ENCODE assay signal across 9 cellular contexts in the genomic region with DNA sequence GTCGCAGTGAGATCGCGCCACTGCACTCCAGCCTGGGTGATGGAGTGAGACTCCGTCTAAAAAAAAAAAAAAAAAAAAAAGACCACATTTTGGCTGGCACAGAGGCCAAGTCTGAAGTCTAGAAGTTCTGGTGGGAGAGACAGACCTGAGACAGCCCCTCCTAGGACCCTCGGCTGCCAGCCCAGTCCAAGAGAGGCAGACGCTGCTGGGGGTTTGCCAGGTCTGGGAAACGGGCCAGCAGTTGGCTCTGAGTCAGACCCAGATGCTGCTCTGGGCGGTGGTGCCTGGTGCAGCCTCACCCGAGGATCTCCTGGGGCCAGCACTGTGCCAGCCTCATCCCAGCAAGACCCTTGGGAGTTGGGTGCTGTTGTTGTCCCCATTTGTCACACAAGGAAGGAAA. TPM values are rescaled to one million over a fixed set of nuclear protein-coding genes. Genes with fewer than 3 reads are reported as not detected.
DNase-seq lines count a peak whose midpoint lies in the region; ATAC-seq and TF ChIP-seq lines count a peak whose summit lies in the region.
"Had no signal": no experiment of that assay in that cellular context is flagged by ENCODE, and none has a peak within 500 bp of the region (broad histone marks: within the 10 kb centered on the region; RNA-seq: fewer than 3 reads in every experiment).

No MANE protein-coding gene starts in this region.

- ATAC-seq in HG03280 (IDR thresholded peaks at IDR 0.05; ENCODE audit: unreplicated experiment) = no peak
- no peak for ATAC-seq in GM21515 (IDR thresholded peaks at IDR 0.05; ENCODE audit: unreplicated experiment)

- H3K27me3 ChIP-seq in MG63 = no peaks in the 10 kb centered on the region
- no peaks in the 10 kb centered on the region for H3K27me3 ChIP-seq in brain microvascular endothelial cell (replicated peaks)

- DNase-seq in AG08396 (ENCODE audit: low spot score) (peak; percentile 73), MG63 (peak; percentile 78), brain microvascular endothelial cell (peak; percentile 56), lower leg skin (ENCODE audit: low spot score in 2 of 2) (peak; percentile 29 to 90), GF-D8 (lab: John Stamatoyannopoulos, UW) (no peak)
- DNase-seq in activated naive CD4-positive, alpha-beta T cell treated with Interleukin-2 at 50 U/mL for 16 hours = no peak
- DNase-seq: WERI-Rb-1 had no signal

- H3K36me3 ChIP-seq in MG63 = no peaks in the 10 kb centered on the region
- no peaks in the 10 kb centered on the region for H3K36me3 ChIP-seq in brain microvascular endothelial cell (replicated peaks)
- H3K36me3 ChIP-seq: WERI-Rb-1 had no signal

- H3K9me3 ChIP-seq in MG63 = no peaks in the 10 kb centered on the region

- no peak overlapping the region for H3K4me3 ChIP-seq in MG63
- H3K4me3 ChIP-seq in brain microvascular endothelial cell (ENCODE audit: low read depth, low read length) = no peak overlapping the region
- H3K4me3 ChIP-seq in lower leg skin (ENCODE audit: low read depth, poor library complexity, severe bottlenecking) = no peak overlapping the region

- no peak overlapping the region for H3K27ac ChIP-seq in brain microvascular endothelial cell
- H3K27ac ChIP-seq: WERI-Rb-1 had no signal

- WGBS in lower leg skin, 2 donors = 17 to 24% methylated on average over 8 to 9 of the region's 9 CpGs

- no peak for TF ChIP-seq POLR2A in lower leg skin (IDR thresholded peaks at IDR 0.05)

- TF ChIP-seq CTCF in brain microvascular endothelial cell (IDR thresholded peaks at IDR 0.05; ENCODE audit: low read depth, low read length, missing control alignments) (no peak), lower leg skin (IDR thresholded peaks at IDR 0.05) (no peak)

- in situ Hi-C loops in brain microvascular endothelial cell (cut with HindIII; ENCODE audit: low pct_ligation_motif_present, low sequenced_read_pairs) = no loop called here

- intact Hi-C loops in lower leg skin (cut with DNase I; ENCODE audit: low total_unique reads) = no loop called here

RNA-seq across cellular contexts. Expression of a gene that starts 5.8 kb away (rescaled TPM):
- 0.82 TPM in 1 of 2 replicates, not detected in the other for total RNA-seq in MG63 (2014; rRNA removed; shearing (Covaris generic); ENCODE audit: low replicate concordance)
- total RNA-seq in lower leg skin = 10 to 100 TPM; 38.7 to 78.4 (median 56.3) TPM

RNA-seq across cellular contexts. Expression of a gene that starts 37.8 kb away (rescaled TPM):
- not detected in 2 replicates for total RNA-seq in MG63 (2014; rRNA removed; shearing (Covaris generic); ENCODE audit: low replicate concordance)
- 10 to 100 TPM in 2 of 4 donors, 1 to 10 TPM in 2; 2.9 to 18.3 (median 10.7) TPM for total RNA-seq in lower leg skin

RNA-seq across cellular contexts. Expression of a gene that starts 37.8 kb away (rescaled TPM):
- 23.3 and 50.0 TPM in 2 replicates for total RNA-seq in MG63 (2014; rRNA removed; shearing (Covaris generic); ENCODE audit: low replicate concordance)
- 10 to 100 TPM; 10.8 to 32.7 (median 24.5) TPM for total RNA-seq in lower leg skin

Comparison
In these comparisons a context has a peak if more than half of its experiments do, and no peak if none do; other contexts are left out.
1. DNase-seq: peak in AG08396 (single experiment), MG63 (single experiment), brain microvascular endothelial cell (single experiment) and lower leg skin (2 of 2); none in GF-D8 (single experiment) and activated naive CD4-positive, alpha-beta T cell treated with Interleukin-2 at 50 U/mL for 16 hours (single experiment).
2. RNA of a gene that starts 5.8 kb away (total RNA-seq): 38.7 to 78.4 TPM in lower leg skin; 0.82 TPM in MG63; every median in the first group is over 10 times any median in the second.